In genomic region chr7:104161244-104161643, GRCh38 we compare ENCODE assay signal across 16 cellular contexts. TPM values are rescaled to one million over a fixed set of nuclear protein-coding genes. Genes with fewer than 3 reads are reported as not detected.
DNase-seq lines count a peak whose midpoint lies in the region; ATAC-seq and TF ChIP-seq lines count a peak whose summit lies in the region.
"Had no signal": no experiment of that assay in that cellular context is flagged by ENCODE, and none has a peak within 500 bp of the region (broad histone marks: within the 10 kb centered on the region; RNA-seq: fewer than 3 reads in every experiment).

No MANE protein-coding gene starts in this region.

- no peak overlapping the region for H2AFZ ChIP-seq in neuronal stem cell (ENCODE audit: low read length)
- H2AFZ ChIP-seq: GM23338 had no signal

- H3K23ac ChIP-seq in neuronal stem cell (ENCODE audit: low read depth, low read length, poor library complexity) = no peak overlapping the region

- no peak overlapping the region for H3K4ac ChIP-seq in neuronal stem cell (ENCODE audit: low read length)

- no peak overlapping the region for H2BK12ac ChIP-seq in neuronal stem cell (ENCODE audit: low read length)

- no peaks in the 10 kb centered on the region for H3K79me1 ChIP-seq in neuronal stem cell (ENCODE audit: low read depth, low read length)

- no peak overlapping the region for H2BK120ac ChIP-seq in neuronal stem cell (ENCODE audit: low read depth, low read length)

- H3K14ac ChIP-seq in neuronal stem cell (ENCODE audit: low read length) = no peak overlapping the region

- no peak overlapping the region for H3K18ac ChIP-seq in neuronal stem cell (ENCODE audit: low read length)

- intact Hi-C loops in left ventricle myocardium superior (cut with micrococcal nuclease) = no loop called here
- intact Hi-C loops in right cardiac atrium (cut with DNase I) = loop anchor here in 1 of 4 donors (10.0 kb wide), 1 partner anchor 586 kb away; no protein-coding TSS in a partner anchor
- intact Hi-C loops in adrenal gland (cut with DNase I) = loop anchor here in 1 of 2 donors (5.0 kb wide), 1 partner anchor 589 kb away; no protein-coding TSS in a partner anchor

- no peak overlapping the region for H3K9ac ChIP-seq in neuronal stem cell (ENCODE audit: low read depth, low read length, poor library complexity)

- H3K9me3 ChIP-seq in right cardiac atrium (ENCODE audit: control insufficient read depth, low read length) (no peaks in the 10 kb centered on the region), adrenal gland (replicated peaks in 1 of 3) (no peaks in the 10 kb centered on the region), neuronal stem cell (replicated peaks in 1 of 2; ENCODE audit: control insufficient read depth in 2 of 2, insufficient read depth in 1 of 2, low read depth in 1 of 2, low read length in 2 of 2) (no peaks in the 10 kb centered on the region)

- H3K27me3 ChIP-seq in right cardiac atrium (ENCODE audit: control insufficient read depth, insufficient read depth) (no peaks in the 10 kb centered on the region), adrenal gland (no peaks in the 10 kb centered on the region), neuronal stem cell (ENCODE audit: control insufficient read depth in 3 of 3, insufficient read depth in 3 of 3, low read depth in 1 of 3, low read length in 3 of 3) (no peaks in the 10 kb centered on the region)

- H3K27ac ChIP-seq in right cardiac atrium (ENCODE audit: low read length) (no peak overlapping the region), adrenal gland (no peak overlapping the region), neuronal stem cell (replicated peaks; ENCODE audit: low read length) (no peak overlapping the region)

- H3K4me1 ChIP-seq in right cardiac atrium (ENCODE audit: control insufficient read depth, insufficient read depth, low read length) (no peaks in the 10 kb centered on the region), adrenal gland (replicated peaks in 1 of 2) (no peaks in the 10 kb centered on the region), neuronal stem cell (ENCODE audit: control insufficient read depth in 2 of 2, insufficient read depth in 1 of 2, low read depth in 1 of 2, low read length in 2 of 2) (no peaks in the 10 kb centered on the region)

- peak; percentile 48 for ATAC-seq in left ventricle myocardium superior
- no peak for ATAC-seq in right cardiac atrium
- ATAC-seq in left lobe of liver = peak; percentile 34
- ATAC-seq: GM23338, HCT116 had no signal

- TF ChIP-seq CTCF in adrenal gland (IDR thresholded peaks at IDR 0.05) = no peak

- WGBS in right cardiac atrium = 79% methylated on average over 3 of the region's 3 CpGs
- WGBS in adrenal gland, 4 donors = 48 to 59% (median 53%) methylated on average over 3 of the region's 3 CpGs
- WGBS in neuronal stem cell (ENCODE audit: extremely low coverage in 2 of 2, insufficient read length in 2 of 2, insufficient replicate concordance in 1 of 2), 2 donors = no CpG with 5 or more reads among the region's 3 CpGs

- no peak overlapping the region for H4K91ac ChIP-seq in neuronal stem cell (ENCODE audit: low read depth, low read length, poor library complexity)

- no peak overlapping the region for H3K4me3 ChIP-seq in right cardiac atrium (ENCODE audit: low read length)
- no peak overlapping the region for H3K4me3 ChIP-seq in adrenal gland
- no peak overlapping the region for H3K4me3 ChIP-seq in neuronal stem cell (ENCODE audit: low read length in 2 of 2)
- H3K4me3 ChIP-seq: GM23338 had no signal

- H2BK5ac ChIP-seq in neuronal stem cell (ENCODE audit: low read length) = no peak overlapping the region

- no peak for TF ChIP-seq POLR2A in adrenal gland (IDR thresholded peaks at IDR 0.05)

- no peak overlapping the region for H2BK15ac ChIP-seq in neuronal stem cell (ENCODE audit: low read length)

- no peak overlapping the region for H4K8ac ChIP-seq in neuronal stem cell (ENCODE audit: low read depth, low read length)

- H3K4me2 ChIP-seq in neuronal stem cell (ENCODE audit: insufficient read depth, low read length, poor library complexity, severe bottlenecking) = no peak overlapping the region
- H3K4me2 ChIP-seq: GM23338 had no signal

- no peak overlapping the region for H2AK5ac ChIP-seq in neuronal stem cell (ENCODE audit: low read depth, low read length)

- no peak for DNase-seq in left ventricle myocardium superior
- no peak for DNase-seq in right cardiac atrium
- peak in 6 of 7 donors; percentile 45 to 71 (median 62) for DNase-seq in adrenal gland
- DNase-seq in left lobe of liver (ENCODE audit: low spot score) = no peak
- DNase-seq in NCI-H146 treated with DMSO at 0.1 percent for 48 hours (lab: John Stamatoyannopoulos, UW; ENCODE audit: unreplicated experiment) = no peak
- DNase-seq in neuronal stem cell (ENCODE audit: low spot score) = no peak
- DNase-seq: C1 segment of cervical spinal cord; Calu3; CD4-positive, alpha-beta memory T cell; COR-L47; DMS53; DMS79 treated with DMSO at 0.1 percent for 48 hours; GF-D8; H9 had no signal

- H3K36me3 ChIP-seq in adrenal gland (replicated peaks in 1 of 2) (peaks cover 0 to 5% of the 10 kb centered on the region in 2 donors), neuronal stem cell (replicated peaks in 1 of 2; ENCODE audit: control insufficient read depth in 2 of 2, insufficient read depth in 2 of 2, low read length in 2 of 2) (peaks cover 0 to 71% of the 10 kb centered on the region in 2 donors)

RNA-seq across cellular contexts. Expression of gene ORC5, which starts 46.6 kb away (rescaled TPM):
- total RNA-seq in left ventricle myocardium superior (7.7 TPM), right cardiac atrium (1 to 10 TPM; 8.0 to 9.7 (median 9.5) TPM), adrenal gland (10 to 100 TPM in 7 of 8 donors, 1 to 10 TPM in 1; 6.6 to 97.7 (median 18.6) TPM), left lobe of liver (13.9 TPM)
- polyA plus RNA-seq in right cardiac atrium (4.9 TPM), adrenal gland (10 to 100 TPM in 1 of 3 donors, 1 to 10 TPM in 2; 4.5 to 32.3 (median 5.2) TPM)
- 14.0 TPM for polyA plus RNA-seq in neuronal stem cell (2013, experiment 1 of 2)
- 13.3 TPM for polyA plus RNA-seq in neuronal stem cell (2013, experiment 2 of 2)

Comparison
In these comparisons a context has a peak if more than half of its experiments do, and no peak if none do; other contexts are left out.
1. ATAC-seq: peak in left ventricle myocardium superior (single experiment) and left lobe of liver (single experiment); none in right cardiac atrium (0 of 2).
2. DNase-seq: peak in adrenal gland (6 of 7); none in left ventricle myocardium superior (single experiment), right cardiac atrium (0 of 3), left lobe of liver (single experiment), NCI-H146 treated with DMSO at 0.1 percent for 48 hours (single experiment) and neuronal stem cell (single experiment).